Comparison of ENCODE assay signal across 20 cellular contexts in the genomic region with DNA sequence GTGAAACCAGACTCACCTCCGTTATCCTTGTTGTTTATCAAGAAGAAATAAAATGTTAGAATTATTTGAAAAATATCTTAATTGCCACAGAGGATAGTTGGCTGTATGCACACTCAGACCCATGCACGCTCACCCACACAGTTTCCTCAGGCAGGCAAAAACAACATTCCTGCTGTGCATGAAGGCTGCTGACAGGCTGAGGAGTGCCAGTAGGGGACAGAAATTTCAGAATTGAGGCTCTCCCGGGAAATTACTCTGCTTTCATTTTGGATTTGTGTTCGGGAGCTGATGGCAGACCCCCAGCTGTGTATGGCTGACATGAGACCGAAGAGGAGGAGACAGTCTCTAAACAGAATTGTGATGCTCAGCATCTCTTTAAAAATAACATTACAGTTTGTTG.
A peak's percentile ranks its signal among the peaks of the same experiment; 100 is the strongest.
DNase-seq lines count a peak whose midpoint lies in the region; ATAC-seq, FAIRE-seq and TF ChIP-seq lines count a peak whose summit lies in the region.
"Had no signal": no experiment of that assay in that cellular context is flagged by ENCODE, and none has a peak within 500 bp of the region (broad histone marks: within the 10 kb centered on the region; RNA-seq: fewer than 3 reads in every experiment).

No MANE protein-coding gene starts in this region.

- FAIRE-seq in GM19239 (lab: Jason Lieb, UNC): no peak
- FAIRE-seq: GM12891, RCC 7860 had no signal

- peak overlapping the region; percentile 24; the same call in 1 of the 2 replicates for H3K9ac ChIP-seq in GM23248
- H3K9ac ChIP-seq in skeletal muscle tissue (ENCODE audit: low read depth in 1 of 3, low read length in 3 of 3): no peak overlapping the region
- H3K9ac ChIP-seq: BLaER1 had no signal

- TF ChIP-seq POLR2A in heart left ventricle (IDR thresholded peaks at IDR 0.05): no peak

- peak overlapping the region; percentile 59 for H3K4me2 ChIP-seq in GM23248 (ENCODE audit: unreplicated experiment)
- H3K4me2 ChIP-seq: BLaER1 had no signal

- H3K4me3 ChIP-seq in cardiac muscle cell (no peak overlapping the region), heart left ventricle (no peak overlapping the region), GM23248 (no peak overlapping the region), left lung (no peak overlapping the region), skeletal muscle tissue (ENCODE audit: low read length in 3 of 3) (no peak overlapping the region)
- H3K4me3 ChIP-seq: BLaER1 had no signal

- H3F3A ChIP-seq in GM23248 (ENCODE audit: insufficient read depth): peaks cover 14% of the 10 kb centered on the region

- H3K36me3 ChIP-seq in cardiac muscle cell: no peaks in the 10 kb centered on the region
- peaks cover 0 to 100% (median 86%) of the 10 kb centered on the region in 9 donors for H3K36me3 ChIP-seq in heart left ventricle
- peaks cover 69% of the 10 kb centered on the region for H3K36me3 ChIP-seq in GM23248 (ENCODE audit: low read depth)
- peaks cover 0 to 70% of the 10 kb centered on the region in 2 donors for H3K36me3 ChIP-seq in left lung
- peaks cover 40 to 69% (median 64%) of the 10 kb centered on the region in 3 donors for H3K36me3 ChIP-seq in skeletal muscle tissue (ENCODE audit: control insufficient read depth in 3 of 3, insufficient read depth in 3 of 3, low read length in 3 of 3)

- in situ Hi-C loops in GM23248 (cut with MboI): no loop called here

- H4K20me1 ChIP-seq in GM23248 (ENCODE audit: insufficient read depth): no peaks in the 10 kb centered on the region
- H4K20me1 ChIP-seq: BLaER1 had no signal

- H3K27me3 ChIP-seq in cardiac muscle cell (peaks cover 19% of the 10 kb centered on the region), heart left ventricle (no peaks in the 10 kb centered on the region), GM23248 (replicated peaks; ENCODE audit: insufficient read depth) (no peaks in the 10 kb centered on the region), left lung (no peaks in the 10 kb centered on the region), skeletal muscle tissue (ENCODE audit: control insufficient read depth in 3 of 3, insufficient read depth in 3 of 3, low read length in 3 of 3) (no peaks in the 10 kb centered on the region)
- H3K27me3 ChIP-seq: BLaER1 had no signal

- TF ChIP-seq CTCF in cardiac muscle cell (IDR thresholded peaks at IDR 0.05; ENCODE audit: low read depth, low read length) (no peak), heart left ventricle (IDR thresholded peaks at IDR 0.05) (no peak), left lung (IDR thresholded peaks at IDR 0.05) (no peak)

- H3K9me3 ChIP-seq in cardiac muscle cell (ENCODE audit: low read depth) (no peaks in the 10 kb centered on the region), heart left ventricle (no peaks in the 10 kb centered on the region), GM23248 (ENCODE audit: low read depth) (no peaks in the 10 kb centered on the region), left lung (no peaks in the 10 kb centered on the region), skeletal muscle tissue (ENCODE audit: control insufficient read depth in 3 of 3, low read length in 3 of 3) (no peaks in the 10 kb centered on the region)
- H3K9me3 ChIP-seq: BLaER1 had no signal

- ATAC-seq in heart left ventricle (no peak), left lung (peak; percentile 7), HG03521 (IDR thresholded peaks at IDR 0.05; ENCODE audit: unreplicated experiment) (no peak)

- 53 to 59% (median 56%) methylated on average over 5 of the region's 5 CpGs for whole genome bisulfite sequencing in heart left ventricle, 4 donors
- WGBS in GM23248 (ENCODE audit: low coverage in 1 of 2, low lambda C conversion rate in 2 of 2, missing lambda C conversion rate in 2 of 2), 2 experiments: 25 to 33% methylated on average over 5 of the region's 5 CpGs

- no peak overlapping the region for H2AFZ ChIP-seq in GM23248

- H3K27ac ChIP-seq in cardiac muscle cell (no peak overlapping the region), heart left ventricle (no peak overlapping the region), GM23248 (0 out of 2 replicates have a peak overlapping the region, but pooled peaks have one; percentile 12), left lung (no peak overlapping the region), skeletal muscle tissue (ENCODE audit: low read depth, low read length) (peak overlapping the region; percentile 10)
- H3K27ac ChIP-seq: BLaER1 had no signal

- DNase-seq in cardiac muscle cell (ENCODE audit: low read depth in 1 of 2, low spot score in 1 of 2): peak; percentile 27 to 40
- no peak for DNase-seq in heart left ventricle
- DNase-seq in GM23248: peak; percentile 47
- DNase-seq in left lung: no peak
- no peak for DNase-seq in GM19239 (ENCODE audit: insufficient read length, low spot score)
- no peak for DNase-seq in NOMO-1 (lab: John Stamatoyannopoulos, UW; ENCODE audit: unreplicated experiment in 2 of 2)
- DNase-seq: 8988T; CD4-positive, alpha-beta memory T cell; DMS153; GF-D8; H9; KG1; MV-4-11; NCI-H1694 treated with DMSO at 0.1 percent for 48 hours; SHP77 had no signal

- no peaks in the 10 kb centered on the region for H3K9me2 ChIP-seq in GM23248 (ENCODE audit: insufficient read depth)

- H3K79me2 ChIP-seq in GM23248 (ENCODE audit: insufficient read depth): no peaks in the 10 kb centered on the region

- H3K4me1 ChIP-seq in cardiac muscle cell (ENCODE audit: low read depth) (peaks cover 11% of the 10 kb centered on the region), heart left ventricle (peaks cover 0 to 23% (median 5%) of the 10 kb centered on the region in 12 donors), GM23248 (ENCODE audit: insufficient read depth) (peaks cover 14% of the 10 kb centered on the region; the same call in 1 of the 2 replicates), left lung (no peaks in the 10 kb centered on the region), skeletal muscle tissue (ENCODE audit: control insufficient read depth in 3 of 3, insufficient read depth in 3 of 3, low read length in 3 of 3) (peaks cover 38 to 56% (median 40%) of the 10 kb centered on the region in 3 donors)
- H3K4me1 ChIP-seq: BLaER1 had no signal

- intact Hi-C loops in heart left ventricle (cut with DNase I) (loop anchor here in 1 of 10 donors (5.0 kb wide), 1 partner anchor 63 kb away; no protein-coding TSS in a partner anchor), left lung (cut with DNase I) (no loop called here)

Comparison
In these comparisons a context has a peak if more than half of its experiments do, and no peak if none do; other contexts are left out.
1. DNase-seq: peak in cardiac muscle cell (2 of 2) and GM23248 (single experiment); none in heart left ventricle (0 of 5), left lung (0 of 2), GM19239 (single experiment) and NOMO-1 (0 of 2).
2. H3K27ac ChIP-seq: peak in GM23248 (single experiment) and skeletal muscle tissue (single experiment); none in cardiac muscle cell (single experiment), heart left ventricle (0 of 12) and left lung (0 of 2).